In the genomic region with DNA sequence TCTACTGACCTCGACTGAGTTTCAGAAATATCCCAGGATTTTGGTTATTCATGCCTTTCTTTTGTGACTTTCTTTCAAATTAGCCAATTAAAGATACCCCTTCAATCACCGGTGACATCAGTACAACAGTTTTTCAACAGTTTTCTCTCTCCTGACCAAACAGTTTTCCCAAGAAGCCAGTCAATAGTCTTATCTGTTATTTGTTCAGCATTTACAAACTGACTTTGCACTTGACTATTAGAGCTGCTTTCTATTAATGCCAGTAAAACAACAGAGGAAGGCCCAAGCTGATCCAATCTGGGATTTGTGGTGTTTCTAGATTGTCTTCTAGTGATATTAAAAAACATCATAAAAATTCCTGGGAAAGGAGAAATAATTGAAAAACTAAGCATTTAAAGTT, we compare ENCODE assay signal across 18 cellular contexts. TPM values are rescaled to one million over a fixed set of nuclear protein-coding genes. Genes with fewer than 3 reads are reported as not detected.
DNase-seq lines count a peak whose midpoint lies in the region; ATAC-seq and TF ChIP-seq lines count a peak whose summit lies in the region.
"Had no signal": no experiment of that assay in that cellular context is flagged by ENCODE, and none has a peak within 500 bp of the region (broad histone marks: within the 10 kb centered on the region; RNA-seq: fewer than 3 reads in every experiment).

No MANE protein-coding gene starts in this region.

- H3K9me3 ChIP-seq in HUES48 (ENCODE audit: control insufficient read depth, insufficient read depth, low read length) (no peaks in the 10 kb centered on the region), neural progenitor cell (ENCODE audit: low read depth) (no peaks in the 10 kb centered on the region), OCI-LY7 (ENCODE audit: low read length) (no peaks in the 10 kb centered on the region)
- H3K9me3 ChIP-seq: SJCRH30, upper lobe of left lung had no signal

- H3K4me1 Mint-ChIP-seq in T-helper 1 cell treated with Interleukin-12 subunit alpha and Interleukin-12 subunit beta and Interleukin-4 antibody, amounts not matched to agents 30 μg/mL and 1 μg/mL, for 36 hours (ENCODE audit: low read depth): peaks cover 50% of the 10 kb centered on the region
- H3K4me1 Mint-ChIP-seq in effector memory CD8-positive, alpha-beta T cell (ENCODE audit: low read depth in 2 of 2): peaks cover 4 to 17% of the 10 kb centered on the region in 2 donors
- H3K4me1 Mint-ChIP-seq in neural progenitor cell: no peaks in the 10 kb centered on the region

- TF ChIP-seq CTCF in neural progenitor cell (IDR thresholded peaks at IDR 0.05): no peak
- no peak for TF ChIP-seq CTCF in OCI-LY7 (conservative IDR thresholded peaks at IDR 0.05; ENCODE audit: low read length)

- no peaks in the 10 kb centered on the region for H3K27me3 ChIP-seq in HUES48 (ENCODE audit: control insufficient read depth, insufficient read depth, low read length)
- no peaks in the 10 kb centered on the region for H3K27me3 ChIP-seq in neural progenitor cell
- H3K27me3 ChIP-seq: SJCRH30, upper lobe of left lung had no signal

- DNase-seq in T-helper 1 cell (no peak), neural progenitor cell (ENCODE audit: low spot score) (no peak), epidermal melanocyte (ENCODE audit: insufficient read length, low spot score) (no peak), GM19238 (ENCODE audit: insufficient read length, low spot score) (no peak), OCI-LY7 (ENCODE audit: low spot score) (no peak)
- no peak for DNase-seq in effector memory CD8-positive, alpha-beta T cell
- DNase-seq: 8988T; activated CD4-positive, alpha-beta T cell treated with anti-CD3 and anti-CD28 coated beads, Interleukin-2, amount 10 ng/mL, durations not matched to agents 7 days and 5 days; dermis blood vessel endothelial cell; DMS79 treated with DMSO at 0.1 percent for 48 hours; head of caudate nucleus; NCI-H146; NCI-H446 treated with DMSO at 0.1 percent for 48 hours; SJCRH30; upper lobe of left lung had no signal

- no peaks in the 10 kb centered on the region for H3K27me3 Mint-ChIP-seq in T-helper 1 cell treated with Interleukin-12 subunit alpha and Interleukin-12 subunit beta and Interleukin-4 antibody, amounts not matched to agents 30 μg/mL and 1 μg/mL, for 36 hours (ENCODE audit: low read depth)
- no peaks in the 10 kb centered on the region for H3K27me3 Mint-ChIP-seq in effector memory CD8-positive, alpha-beta T cell
- H3K27me3 Mint-ChIP-seq in neural progenitor cell (ENCODE audit: insufficient read depth, low read depth): peaks cover 2% of the 10 kb centered on the region
- H3K27me3 Mint-ChIP-seq: activated CD4-positive, alpha-beta T cell treated with anti-CD3 and anti-CD28 coated beads, Interleukin-2, amount 10 ng/mL, durations not matched to agents 7 days and 5 days had no signal

- no peak overlapping the region for H3K9ac ChIP-seq in HUES48 (ENCODE audit: low read depth, low read length)
- H3K9ac ChIP-seq in neural progenitor cell: no peak overlapping the region

- H3K27ac Mint-ChIP-seq in T-helper 1 cell treated with Interleukin-12 subunit alpha and Interleukin-12 subunit beta and Interleukin-4 antibody, amounts not matched to agents 30 μg/mL and 1 μg/mL, for 36 hours: peak overlapping the region; percentile 31
- H3K27ac Mint-ChIP-seq in effector memory CD8-positive, alpha-beta T cell: peak overlapping the region; percentile 15 to 80
- no peak overlapping the region for H3K27ac Mint-ChIP-seq in neural progenitor cell
- H3K27ac Mint-ChIP-seq: activated CD4-positive, alpha-beta T cell treated with anti-CD3 and anti-CD28 coated beads, Interleukin-2, amount 10 ng/mL, durations not matched to agents 7 days and 5 days had no signal

- peak overlapping the region; percentile 35 for H3K27ac ChIP-seq in HUES48 (ENCODE audit: low read depth, low read length)
- H3K27ac ChIP-seq in neural progenitor cell: peak overlapping the region; percentile 17
- H3K27ac ChIP-seq in OCI-LY7 (ENCODE audit: low read depth, low read length, poor library complexity, severe bottlenecking): no peak overlapping the region
- H3K27ac ChIP-seq: C4-2B, SJCRH30, upper lobe of left lung had no signal

- CTCF ChIA-PET in OCI-LY7 (lab: Charles Lee; ENCODE audit: unreplicated experiment): no interaction called here

- H3K4me1 ChIP-seq in HUES48 (ENCODE audit: control insufficient read depth, insufficient read depth, low read length): no peaks in the 10 kb centered on the region
- no peaks in the 10 kb centered on the region for H3K4me1 ChIP-seq in neural progenitor cell
- peaks cover 9% of the 10 kb centered on the region for H3K4me1 ChIP-seq in OCI-LY7 (ENCODE audit: insufficient read depth, low read length, poor library complexity, severe bottlenecking)
- H3K4me1 ChIP-seq: SJCRH30 had no signal

- H3K79me2 ChIP-seq in neural progenitor cell (ENCODE audit: low read depth) (peaks cover 3% of the 10 kb centered on the region), OCI-LY7 (ENCODE audit: insufficient read depth, low read depth, low read length) (peaks cover 5% of the 10 kb centered on the region; the same call in 1 of the 2 replicates)

- POLR2A ChIA-PET in OCI-LY7 (lab: Charles Lee): interaction anchor here (0.7 kb wide), 1 partner anchor 23 kb away, joined by 3 read pairs; no protein-coding TSS in a partner anchor

- H2AFZ ChIP-seq in neural progenitor cell (replicated peaks): no peak overlapping the region
- H2AFZ ChIP-seq in OCI-LY7 (ENCODE audit: low read length): no peak overlapping the region

- H3K9me3 Mint-ChIP-seq in T-helper 1 cell treated with Interleukin-12 subunit alpha and Interleukin-12 subunit beta and Interleukin-4 antibody, amounts not matched to agents 30 μg/mL and 1 μg/mL, for 36 hours: peaks cover 4% of the 10 kb centered on the region
- H3K9me3 Mint-ChIP-seq in effector memory CD8-positive, alpha-beta T cell: no peaks in the 10 kb centered on the region
- no peaks in the 10 kb centered on the region for H3K9me3 Mint-ChIP-seq in neural progenitor cell

- H3K4me3 Mint-ChIP-seq in T-helper 1 cell treated with Interleukin-12 subunit alpha and Interleukin-12 subunit beta and Interleukin-4 antibody, amounts not matched to agents 30 μg/mL and 1 μg/mL, for 36 hours: no peak overlapping the region
- H3K4me3 Mint-ChIP-seq in effector memory CD8-positive, alpha-beta T cell: no peak overlapping the region
- H3K4me3 Mint-ChIP-seq in neural progenitor cell: no peak overlapping the region
- H3K4me3 Mint-ChIP-seq: activated CD4-positive, alpha-beta T cell treated with anti-CD3 and anti-CD28 coated beads, Interleukin-2, amount 10 ng/mL, durations not matched to agents 7 days and 5 days had no signal

- H3K4me2 ChIP-seq in neural progenitor cell (no peak overlapping the region), OCI-LY7 (ENCODE audit: low read length) (no peak overlapping the region)

- H3K36me3 Mint-ChIP-seq in T-helper 1 cell treated with Interleukin-12 subunit alpha and Interleukin-12 subunit beta and Interleukin-4 antibody, amounts not matched to agents 30 μg/mL and 1 μg/mL, for 36 hours (ENCODE audit: low read depth): peaks cover 46% of the 10 kb centered on the region
- H3K36me3 Mint-ChIP-seq in effector memory CD8-positive, alpha-beta T cell (ENCODE audit: insufficient read depth): peaks cover 47% of the 10 kb centered on the region
- peaks cover 24% of the 10 kb centered on the region for H3K36me3 Mint-ChIP-seq in neural progenitor cell

- H3K36me3 ChIP-seq in HUES48 (ENCODE audit: control insufficient read depth, insufficient read depth, low read length): peaks cover 100% of the 10 kb centered on the region
- peaks cover 10% of the 10 kb centered on the region for H3K36me3 ChIP-seq in neural progenitor cell
- H3K36me3 ChIP-seq in OCI-LY7 (ENCODE audit: insufficient read depth, low read length): peaks cover 92% of the 10 kb centered on the region

- no TSS peak for BruUV-seq in OCI-LY7 (replicated peaks; lab: Mats Ljungman, UMichigan)

- no peaks in the 10 kb centered on the region for H3K9me2 ChIP-seq in OCI-LY7 (ENCODE audit: insufficient read depth, low read length)

- peaks cover 19% of the 10 kb centered on the region for H3F3A ChIP-seq in neural progenitor cell (ENCODE audit: low read depth)

- intact Hi-C loops in OCI-LY7 (cut with micrococcal nuclease; ENCODE audit: unreplicated experiment): loop anchor here (5.0 kb wide), 1 partner anchor 98 kb away; no protein-coding TSS in a partner anchor

- H4K20me1 ChIP-seq in neural progenitor cell (ENCODE audit: low read depth) (no peaks in the 10 kb centered on the region), OCI-LY7 (ENCODE audit: insufficient read depth, low read length) (peaks cover 10% of the 10 kb centered on the region; the same call in 1 of the 2 replicates)

- no peak for ATAC-seq in effector memory CD8-positive, alpha-beta T cell (replicated peaks)

- H3K4me3 ChIP-seq in HUES48 (ENCODE audit: low read depth, low read length) (no peak overlapping the region), neural progenitor cell (no peak overlapping the region), OCI-LY7 (ENCODE audit: low read depth, low read length, poor library complexity, severe bottlenecking) (no peak overlapping the region)
- H3K4me3 ChIP-seq: SJCRH30, upper lobe of left lung had no signal

RNA-seq across cellular contexts. Expression of gene NRBF2, which starts 35.9 kb away (rescaled TPM):
- total RNA-seq in neural progenitor cell (ENCODE audit: low replicate concordance) (24.4 and 37.8 TPM in 2 replicates), OCI-LY7 (2022) (19.1 and 20.7 TPM in 2 replicates)
- 14.1 and 14.2 TPM in 2 replicates for total RNA-seq in OCI-LY7 (2014; rRNA removed; shearing (Covaris generic))
